ENCODE assay signal across 17 cellular contexts in genomic region chr7:86574006-86574405, GRCh38.
DNase-seq lines count a peak whose midpoint lies in the region; ATAC-seq, FAIRE-seq and TF ChIP-seq lines count a peak whose summit lies in the region.
"Had no signal": no experiment of that assay in that cellular context is flagged by ENCODE, and none has a peak within 500 bp of the region (broad histone marks: within the 10 kb centered on the region; RNA-seq: fewer than 3 reads in every experiment).

No MANE protein-coding gene starts in this region.

- CTCF ChIA-PET in SK-N-SH (lab: Yijun Ruan, JAX): no interaction called here

- POLR2A ChIA-PET in SK-N-SH (lab: Yijun Ruan, JAX): no interaction called here

- DNase-seq in SK-N-SH: no peak
- peak; percentile 1 for DNase-seq in NCI-H460 (ENCODE audit: extremely low read depth, low read depth)
- peak; percentile 62 for DNase-seq in endodermal cell
- DNase-seq in urothelium cell line (ENCODE audit: low spot score): no peak
- DNase-seq in germinal center (ENCODE audit: low spot score): no peak
- DNase-seq: ACHN; CD4-positive, CD25-positive, alpha-beta regulatory T cell; DMS53; GOT3; HCEC 1CT had no signal

- TF ChIP-seq RAD21 in SK-N-SH (IDR thresholded peaks at IDR 0.05; ENCODE audit: low read length): no peak

- H3K4me1 ChIP-seq in SK-N-SH (ENCODE audit: control insufficient read depth in 1 of 2, insufficient read depth in 2 of 2, low read depth in 1 of 2, low read length in 1 of 2) (no peaks in the 10 kb centered on the region), endodermal cell (ENCODE audit: control insufficient read depth, insufficient read depth, low read length) (no peaks in the 10 kb centered on the region)
- H3K4me1 ChIP-seq: BLaER1 treated with 17β-estradiol and CSF1 and Interleukin-3, amounts not matched to agents 10 nM and 100 nM had no signal

- TF ChIP-seq CTCF in SK-N-SH (IDR thresholded peaks at IDR 0.05): no peak
- TF ChIP-seq CTCF in endodermal cell (conservative IDR thresholded peaks at IDR 0.05): no peak

- no peak for ATAC-seq in SK-N-SH treated with all-trans-retinoic acid at 6 μM for 48 hours
- ATAC-seq in GM19395 (IDR thresholded peaks at IDR 0.05; ENCODE audit: unreplicated experiment): no peak
- ATAC-seq: GM12878, HepG2 had no signal

- no peak overlapping the region for H3K4me2 ChIP-seq in SK-N-SH
- H3K4me2 ChIP-seq: BLaER1 treated with 17β-estradiol and CSF1 and Interleukin-3, amounts not matched to agents 10 nM and 100 nM had no signal

- H3K9ac ChIP-seq in SK-N-SH: no peak overlapping the region
- no peak overlapping the region for H3K9ac ChIP-seq in endodermal cell (ENCODE audit: extremely low read depth, low read length, poor library complexity, severe bottlenecking)
- H3K9ac ChIP-seq: BLaER1 treated with 17β-estradiol and CSF1 and Interleukin-3, amounts not matched to agents 10 nM and 100 nM had no signal

- peaks cover 3% of the 10 kb centered on the region for H3K4me1 Mint-ChIP-seq in endodermal cell
- H3K4me1 Mint-ChIP-seq: CD4-positive, CD25-positive, alpha-beta regulatory T cell had no signal

- H3K4me3 ChIP-seq in SK-N-SH (ENCODE audit: low read depth in 2 of 2, low read length in 1 of 2) (no peak overlapping the region), endodermal cell (ENCODE audit: low read length) (no peak overlapping the region)
- H3K4me3 ChIP-seq: BLaER1 treated with 17β-estradiol and CSF1 and Interleukin-3, amounts not matched to agents 10 nM and 100 nM; GM12878 had no signal

- no peak for FAIRE-seq in urothelium cell line (lab: Jason Lieb, UNC)
- FAIRE-seq: GM12878, GM18507, HepG2, HTR-8/SVneo had no signal

- WGBS in SK-N-SH (ENCODE audit: low lambda C conversion rate): 56% methylated on average over 9 of the region's 9 CpGs
- WGBS in endodermal cell (ENCODE audit: insufficient coverage in 1 of 2, insufficient read length in 1 of 2), 2 experiments: 89 to 90% methylated on average over 5 of the region's 9 CpGs

- no peak overlapping the region for H3K27ac ChIP-seq in SK-N-SH (ENCODE audit: low read depth in 2 of 2, low read length in 1 of 2)
- no peak overlapping the region for H3K27ac ChIP-seq in endodermal cell (ENCODE audit: low read depth, low read length)
- H3K27ac ChIP-seq: BLaER1 treated with 17β-estradiol and CSF1 and Interleukin-3, amounts not matched to agents 10 nM and 100 nM had no signal

- H3K36me3 Mint-ChIP-seq in endodermal cell (ENCODE audit: low read depth): no peaks in the 10 kb centered on the region
- H3K36me3 Mint-ChIP-seq: CD4-positive, CD25-positive, alpha-beta regulatory T cell had no signal

- no peaks in the 10 kb centered on the region for H4K20me1 ChIP-seq in SK-N-SH (ENCODE audit: insufficient read depth)
- H4K20me1 ChIP-seq: BLaER1 treated with 17β-estradiol and CSF1 and Interleukin-3, amounts not matched to agents 10 nM and 100 nM had no signal

- H3K36me3 ChIP-seq in SK-N-SH (replicated peaks in 1 of 2; ENCODE audit: control insufficient read depth in 1 of 2, insufficient read depth in 2 of 2, low read length in 1 of 2) (no peaks in the 10 kb centered on the region), endodermal cell (ENCODE audit: control insufficient read depth, insufficient read depth, low read length) (no peaks in the 10 kb centered on the region)
- H3K36me3 ChIP-seq: BLaER1 treated with 17β-estradiol and CSF1 and Interleukin-3, amounts not matched to agents 10 nM and 100 nM had no signal

- H3K9me3 ChIP-seq in SK-N-SH (no peaks in the 10 kb centered on the region), endodermal cell (ENCODE audit: control insufficient read depth, low read length) (no peaks in the 10 kb centered on the region)

- H3K27ac Mint-ChIP-seq in endodermal cell: no peak overlapping the region
- H3K27ac Mint-ChIP-seq: CD4-positive, CD25-positive, alpha-beta regulatory T cell had no signal

- H3K9me3 Mint-ChIP-seq in endodermal cell: peaks cover 2% of the 10 kb centered on the region

- no peak overlapping the region for H3K4me3 Mint-ChIP-seq in endodermal cell
- H3K4me3 Mint-ChIP-seq: CD4-positive, CD25-positive, alpha-beta regulatory T cell had no signal

- no peaks in the 10 kb centered on the region for H3K9me2 ChIP-seq in SK-N-SH

- H3K27me3 Mint-ChIP-seq in endodermal cell (ENCODE audit: insufficient read depth): peaks cover 4% of the 10 kb centered on the region
- H3K27me3 Mint-ChIP-seq: CD4-positive, CD25-positive, alpha-beta regulatory T cell had no signal

- no peaks in the 10 kb centered on the region for H3F3A ChIP-seq in SK-N-SH (replicated peaks; ENCODE audit: insufficient read depth)

- TF ChIP-seq EP300 in SK-N-SH (IDR thresholded peaks at IDR 0.05; ENCODE audit: borderline replicate concordance in 1 of 2, low read depth in 1 of 2, low read length in 1 of 2): no peak

- no peaks in the 10 kb centered on the region for H3K79me2 ChIP-seq in SK-N-SH (ENCODE audit: insufficient read depth)

- H2AFZ ChIP-seq in SK-N-SH (ENCODE audit: low read depth): peak overlapping the region; percentile 62

- H3K27me3 ChIP-seq in SK-N-SH (ENCODE audit: insufficient read depth) (no peaks in the 10 kb centered on the region), endodermal cell (ENCODE audit: control insufficient read depth, insufficient read depth, low read length, poor library complexity, severe bottlenecking) (peaks cover 4% of the 10 kb centered on the region)
- H3K27me3 ChIP-seq: BLaER1 treated with 17β-estradiol and CSF1 and Interleukin-3, amounts not matched to agents 10 nM and 100 nM had no signal

TF ChIP-seq in SK-N-SH, 30 proteins besides CTCF, POLR2A, EP300 and RAD21:
- no peak for TF ChIP-seq EZH2phosphoT487 (IDR thresholded peaks at IDR 0.05; ENCODE audit: borderline replicate concordance, low read depth)

TF ChIP-seq in SK-N-SH treated with all-trans-retinoic acid at 6 μM for 48 hours, 23 proteins besides CTCF, POLR2A, EP300 and RAD21:
- TF ChIP-seq CSRNP3 (CRISPR knock-in tag; IDR thresholded peaks at IDR 0.05): no peak
- TF ChIP-seq ZFP30 (CRISPR knock-in tag; IDR thresholded peaks at IDR 0.05): no peak
- no peak for TF ChIP-seq TOX (CRISPR knock-in tag; IDR thresholded peaks at IDR 0.05; ENCODE audit: borderline replicate concordance)
- TF ChIP-seq ZNF70 (CRISPR knock-in tag; IDR thresholded peaks at IDR 0.05): no peak
- no peak for TF ChIP-seq RARB (CRISPR knock-in tag; IDR thresholded peaks at IDR 0.05)

Comparison
In these comparisons a context has a peak if more than half of its experiments do, and no peak if none do; other contexts are left out.
1. DNase-seq: peak in NCI-H460 (single experiment) and endodermal cell (single experiment); none in SK-N-SH (single experiment), urothelium cell line (single experiment) and germinal center (single experiment).